Comparison of ENCODE assay signal across 8 cellular contexts in the genomic region with DNA sequence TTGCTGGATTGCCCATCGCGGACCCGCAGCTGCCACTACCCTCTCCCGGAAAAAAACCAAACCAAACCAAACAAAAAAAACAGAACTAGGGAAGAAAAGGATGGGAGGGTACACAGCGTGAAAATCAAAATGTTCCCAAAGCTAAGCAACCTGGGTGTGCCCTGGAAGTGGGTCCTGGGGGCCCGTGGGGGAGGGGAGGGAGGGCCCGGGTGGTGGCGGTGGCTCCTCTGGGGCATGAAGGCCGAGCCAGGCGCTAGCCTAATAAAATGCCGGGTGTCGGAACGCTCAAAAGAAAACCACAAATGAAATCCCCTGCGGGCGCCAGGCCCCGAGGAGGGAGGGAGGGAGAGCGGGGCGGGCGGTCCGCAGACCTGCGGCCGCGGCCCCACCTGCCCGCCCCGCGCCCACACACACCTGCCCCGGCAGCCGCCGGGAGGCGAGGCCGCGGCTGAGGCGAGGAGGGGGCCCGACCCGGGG. TPM values are rescaled to one million over a fixed set of nuclear protein-coding genes. Genes with fewer than 3 reads are reported as not detected.
A peak's percentile ranks its signal among the peaks of the same experiment; 100 is the strongest.
DNase-seq lines count a peak whose midpoint lies in the region; ATAC-seq and TF ChIP-seq lines count a peak whose summit lies in the region.

No MANE protein-coding gene starts in this region.

- H3K4me1 ChIP-seq in right cardiac atrium (ENCODE audit: control insufficient read depth, insufficient read depth, low read length) (peaks cover 5% of the 10 kb centered on the region), gastrocnemius medialis (peaks cover 12 to 14% of the 10 kb centered on the region in 2 donors)

- H3K36me3 Mint-ChIP-seq in activated naive CD8-positive, alpha-beta T cell treated with anti-CD3 and anti-CD28 coated beads for 36 hours: peaks cover 3% of the 10 kb centered on the region

- H3K36me3 ChIP-seq in gastrocnemius medialis: no peaks in the 10 kb centered on the region

- in situ Hi-C loops in gastrocnemius medialis (cut with MboI; ENCODE audit: low sequenced_read_pairs in 4 of 4): loop anchor here (10.0 to 25.0 kb wide), 4 partner anchors 94 to 437 kb away; no protein-coding TSS in a partner anchor

- DNase-seq in NCI-H2171 treated with DMSO at 0.1 percent for 48 hours (lab: John Stamatoyannopoulos, UW) (peak; percentile 29), NCI-H2171 (lab: John Stamatoyannopoulos, UW) (no peak), NCI-H526 treated with DMSO at 0.1 percent for 48 hours (lab: John Stamatoyannopoulos, UW) (peak; percentile 46), right cardiac atrium (peak; percentile 30 to 62 (median 59)), gastrocnemius medialis (no peak), hippocampal formation (lab: John Stamatoyannopoulos, UW) (no peak)
- peak; percentile 60 for DNase-seq in activated naive CD8-positive, alpha-beta T cell treated with anti-CD3 and anti-CD28 coated beads for 36 hours

- peak; percentile 51 for ATAC-seq in HG02840 (IDR thresholded peaks at IDR 0.05; ENCODE audit: low FRiP score, unreplicated experiment)
- ATAC-seq in right cardiac atrium: peak; percentile 22 to 32
- ATAC-seq in gastrocnemius medialis: peak; percentile 37 to 53

- peak overlapping the region; percentile 53 for H3K27ac ChIP-seq in right cardiac atrium (ENCODE audit: low read length)
- peak overlapping the region; percentile 78 to 90 (median 86) for H3K27ac ChIP-seq in gastrocnemius medialis

- H3K27me3 ChIP-seq in right cardiac atrium (ENCODE audit: control insufficient read depth, insufficient read depth) (no peaks in the 10 kb centered on the region), gastrocnemius medialis (no peaks in the 10 kb centered on the region)

- peak overlapping the region; percentile 99 for H3K4me3 Mint-ChIP-seq in activated naive CD8-positive, alpha-beta T cell treated with anti-CD3 and anti-CD28 coated beads for 36 hours

- under 1% methylated on average over 35 of the region's 35 CpGs for WGBS in right cardiac atrium

- H3K4me1 Mint-ChIP-seq in activated naive CD8-positive, alpha-beta T cell treated with anti-CD3 and anti-CD28 coated beads for 36 hours: peaks cover 13% of the 10 kb centered on the region

- no peaks in the 10 kb centered on the region for H3K27me3 Mint-ChIP-seq in activated naive CD8-positive, alpha-beta T cell treated with anti-CD3 and anti-CD28 coated beads for 36 hours

- intact Hi-C loops in right cardiac atrium (cut with DNase I): loop anchor here in 2 of 4 donors (10.0 kb wide), 2 partner anchors 97 to 187 kb away; no protein-coding TSS in a partner anchor
- intact Hi-C loops in gastrocnemius medialis (cut with DNase I; ENCODE audit: low total_unique reads): loop anchor here (10.0 kb wide), 1 partner anchor 257 kb away; the partner anchor contains the start of gene TRAFD1

- H3K9me3 ChIP-seq in right cardiac atrium (ENCODE audit: control insufficient read depth, low read length) (no peaks in the 10 kb centered on the region), gastrocnemius medialis (no peaks in the 10 kb centered on the region)

- H3K27ac Mint-ChIP-seq in activated naive CD8-positive, alpha-beta T cell treated with anti-CD3 and anti-CD28 coated beads for 36 hours: peak overlapping the region; percentile 92

- no peaks in the 10 kb centered on the region for H3K9me3 Mint-ChIP-seq in activated naive CD8-positive, alpha-beta T cell treated with anti-CD3 and anti-CD28 coated beads for 36 hours

- no peak for TF ChIP-seq CTCF in gastrocnemius medialis (IDR thresholded peaks at IDR 0.05 in 4 of 5, conservative IDR thresholded peaks at IDR 0.05 in 1 of 5)

- no peak for TF ChIP-seq POLR2A in gastrocnemius medialis (IDR thresholded peaks at IDR 0.05)

- H3K4me3 ChIP-seq in right cardiac atrium (ENCODE audit: low read length) (peak overlapping the region; percentile 91), gastrocnemius medialis (peak overlapping the region; percentile 65 to 88 (median 77))

RNA-seq across cellular contexts. Expression of gene HECTD4, which starts 0.8 kb away (rescaled TPM):
- total RNA-seq in activated naive CD8-positive, alpha-beta T cell treated with anti-CD3 and anti-CD28 coated beads for 36 hours: 10 to 100 TPM; 15.8 to 17.8 TPM
- total RNA-seq in right cardiac atrium (10 to 100 TPM; 24.2 to 26.6 (median 25.7) TPM), gastrocnemius medialis (10 to 100 TPM; 12.9 to 23.3 (median 16.8) TPM)
- polyA plus RNA-seq in right cardiac atrium: 11.1 TPM

RNA-seq across cellular contexts. Expression of gene RPL6, which starts 27.9 kb away (rescaled TPM):
- total RNA-seq in activated naive CD8-positive, alpha-beta T cell treated with anti-CD3 and anti-CD28 coated beads for 36 hours: 1,000 to 10,000 TPM; 2,009 to 2,101 TPM
- total RNA-seq in right cardiac atrium: 100 to 1,000 TPM; 628 to 794 (median 683) TPM
- 1,137 TPM for polyA plus RNA-seq in right cardiac atrium
- 1,000 to 10,000 TPM in 3 of 4 donors, 100 to 1,000 TPM in 1; 915 to 1,203 (median 1,138) TPM for total RNA-seq in gastrocnemius medialis

RNA-seq across cellular contexts. Expression of gene PTPN11, which starts 37.3 kb away (rescaled TPM):
- total RNA-seq in activated naive CD8-positive, alpha-beta T cell treated with anti-CD3 and anti-CD28 coated beads for 36 hours: 100 to 1,000 TPM; 172 to 175 TPM
- total RNA-seq in right cardiac atrium: 100 to 1,000 TPM in 1 of 4 donors, 10 to 100 TPM in 3; 94.4 to 120 (median 99.1) TPM
- 31.2 TPM for polyA plus RNA-seq in right cardiac atrium
- total RNA-seq in gastrocnemius medialis: 100 to 1,000 TPM; 112 to 235 (median 163) TPM

Comparison
In these comparisons a context has a peak if more than half of its experiments do, and no peak if none do; other contexts are left out.
1. DNase-seq: peak in NCI-H2171 treated with DMSO at 0.1 percent for 48 hours (single experiment), NCI-H526 treated with DMSO at 0.1 percent for 48 hours (single experiment), activated naive CD8-positive, alpha-beta T cell treated with anti-CD3 and anti-CD28 coated beads for 36 hours (single experiment) and right cardiac atrium (3 of 3); none in NCI-H2171 (single experiment), gastrocnemius medialis (0 of 2) and hippocampal formation (0 of 2).
2. Peak in every context shown above with its lines, with median percentiles within 50 percentile points of each other: ATAC-seq.